In genomic region chr7:22821702-22822485, GRCh38 we compare ENCODE assay signal across 8 cellular contexts. TPM values are rescaled to one million over a fixed set of nuclear protein-coding genes. Genes with fewer than 3 reads are reported as not detected.
A peak's percentile ranks its signal among the peaks of the same experiment; 100 is the strongest.
DNase-seq lines count a peak whose midpoint lies in the region; ATAC-seq, FAIRE-seq and TF ChIP-seq lines count a peak whose summit lies in the region.

No MANE protein-coding gene starts in this region.

- CTCF ChIA-PET in GM12878 (lab: Yijun Ruan, JAX) = interaction anchor here (0.6 to 6.1 kb wide), 10 partner anchors 11 to 262 kb away, joined by 3 to 73 read pairs (median 4); no protein-coding TSS in a partner anchor

- no peak for TF ChIP-seq POLR2A in GM12878 (IDR thresholded peaks at IDR 0.05; ENCODE audit: low read depth, low read length)

- intact Hi-C loops in GM12878 (cut with micrococcal nuclease; ENCODE audit: unreplicated experiment) = loop anchor here (1.0 to 10.0 kb wide), 2 partner anchors 171 to 363 kb away; partner anchors contain the start of gene NUP42

- H3K9me3 ChIP-seq in Karpas-422 (ENCODE audit: low read length) (no peaks in the 10 kb centered on the region), GM12878 (replicated peaks; ENCODE audit: control insufficient read depth, insufficient read depth, low read length) (no peaks in the 10 kb centered on the region)

- peaks cover 13% of the 10 kb centered on the region for H3K27me3 Mint-ChIP-seq in stimulated activated naive CD8-positive, alpha-beta T cell treated with anti-CD3 and anti-CD28 coated beads, Interleukin-15, Interleukin-2, amounts not matched to agents 100 ng/mL and 50 ng/mL, for 24 hours

- no peaks in the 10 kb centered on the region for H3K9me2 ChIP-seq in Karpas-422 (replicated peaks; ENCODE audit: insufficient read depth, low read length)

- no peak for TF ChIP-seq CTCF in GM12878 (IDR thresholded peaks at IDR 0.05 in 2 of 3, conservative IDR thresholded peaks at IDR 0.05 in 1 of 3; ENCODE audit: control insufficient read depth in 2 of 3, extremely low read depth in 1 of 3, insufficient read depth in 1 of 3, low read depth in 3 of 3, low read length in 3 of 3)

- H3K27ac ChIP-seq in Karpas-422 (ENCODE audit: low read length) (peak overlapping the region; percentile 24; the same call in 1 of the 2 replicates), GM12878 (ENCODE audit: control insufficient read depth, insufficient read depth) (peak overlapping the region; percentile 77)

- H3K9ac ChIP-seq in Karpas-422 (ENCODE audit: low read length) = peak overlapping the region; percentile 87
- peak overlapping the region; percentile 95 for H3K9ac ChIP-seq in GM12878 (ENCODE audit: control insufficient read depth, insufficient read depth, low read length)

- peaks cover 11% of the 10 kb centered on the region; the same call in 1 of the 2 replicates for H3K36me3 ChIP-seq in Karpas-422 (ENCODE audit: insufficient read depth, low read length)
- peaks cover 0 to 2% of the 10 kb centered on the region in 2 experiments; a peak in 1 of 4 replicates for H3K36me3 ChIP-seq in GM12878 (ENCODE audit: control insufficient read depth in 2 of 2, insufficient read depth in 2 of 2, low read length in 1 of 2)

- H3K79me2 ChIP-seq in Karpas-422 (ENCODE audit: low read length) (peaks cover 48% of the 10 kb centered on the region), GM12878 (ENCODE audit: control insufficient read depth, insufficient read depth, low read length) (peaks cover 29% of the 10 kb centered on the region)

- 30% methylated on average over 18 of the region's 18 CpGs for WGBS in GM12878 (ENCODE audit: insufficient coverage, insufficient replicate concordance, low lambda C conversion rate, missing lambda C conversion rate)

- RAD21 ChIA-PET in GM12878 (lab: Charles Lee; ENCODE audit: unreplicated experiment) = interaction anchor here (0.9 to 6.1 kb wide), 8 partner anchors 10 to 233 kb away, joined by 3 to 50 read pairs (median 4); no protein-coding TSS in a partner anchor

- TF ChIP-seq EP300 in GM12878 (IDR thresholded peaks at IDR 0.05; ENCODE audit: borderline replicate concordance in 1 of 2, control insufficient read depth in 1 of 2, low read depth in 2 of 2, low read length in 2 of 2) = no peak

- H3K4me3 ChIP-seq in GM08714 (ENCODE audit: low read length) (peak overlapping the region; percentile 89), Karpas-422 (ENCODE audit: low read length) (peak overlapping the region; percentile 84), GM12878 (peak overlapping the region; percentile 84)

- POLR2A ChIA-PET in GM12878 (lab: Charles Lee) = interaction anchor here (0.6 to 1.0 kb wide), 3 partner anchors 34 to 361 kb away, joined by 3 to 5 read pairs (median 3); no protein-coding TSS in a partner anchor

- SMC1A ChIA-PET in GM12878 (lab: Charles Lee; ENCODE audit: uncharacterized antibody, unreplicated experiment) = interaction anchor here (0.6 to 6.9 kb wide), 6 partner anchors 11 to 808 kb away, joined by 3 to 63 read pairs (median 4); no protein-coding TSS in a partner anchor

- TSS peak; percentile 88 for BruUV-seq in GM12878 (replicated peaks; lab: Mats Ljungman, UMichigan)

- in situ Hi-C loops in GM12878 (cut with MboI) = no loop called here

- H3K9me3 Mint-ChIP-seq in stimulated activated naive CD8-positive, alpha-beta T cell treated with anti-CD3 and anti-CD28 coated beads, Interleukin-15, Interleukin-2, amounts not matched to agents 100 ng/mL and 50 ng/mL, for 24 hours = no peaks in the 10 kb centered on the region

- peak overlapping the region; percentile 99 for H3K27ac Mint-ChIP-seq in stimulated activated naive CD8-positive, alpha-beta T cell treated with anti-CD3 and anti-CD28 coated beads, Interleukin-15, Interleukin-2, amounts not matched to agents 100 ng/mL and 50 ng/mL, for 24 hours

- peak; percentile 49 for DNase-seq in Karpas-422
- no peak for DNase-seq in GM12878 (ENCODE audit: low read depth, low spot score)
- peak; percentile 24 for DNase-seq in kidney tubule cell (ENCODE audit: low spot score)
- DNase-seq in KG1 (lab: John Stamatoyannopoulos, UW) = no peak
- no peak for DNase-seq in stimulated activated CD4-positive, alpha-beta T cell treated with anti-CD3 and anti-CD28 coated beads, Interleukin-4, amount 100 ng/mL, for 24 hours

- H3K4me3 Mint-ChIP-seq in stimulated activated naive CD8-positive, alpha-beta T cell treated with anti-CD3 and anti-CD28 coated beads, Interleukin-15, Interleukin-2, amounts not matched to agents 100 ng/mL and 50 ng/mL, for 24 hours = peak overlapping the region; percentile 99

- peaks cover 26% of the 10 kb centered on the region for H3K36me3 Mint-ChIP-seq in stimulated activated naive CD8-positive, alpha-beta T cell treated with anti-CD3 and anti-CD28 coated beads, Interleukin-15, Interleukin-2, amounts not matched to agents 100 ng/mL and 50 ng/mL, for 24 hours (ENCODE audit: low read depth)

- no peak for TF ChIP-seq RAD21 in GM12878 (IDR thresholded peaks at IDR 0.05; ENCODE audit: insufficient read depth, low read depth, low read length)

- H3K4me1 ChIP-seq in Karpas-422 (ENCODE audit: low read length) (peaks cover 24% of the 10 kb centered on the region), GM12878 (ENCODE audit: control insufficient read depth, insufficient read depth, low read length) (peaks cover 4% of the 10 kb centered on the region)

- no peaks in the 10 kb centered on the region for H3K27me3 ChIP-seq in Karpas-422 (ENCODE audit: low read length)
- H3K27me3 ChIP-seq in GM12878 (replicated peaks in 1 of 2; ENCODE audit: control insufficient read depth in 2 of 2, insufficient read depth in 2 of 2, low read length in 1 of 2) = no peaks in the 10 kb centered on the region

- H3K4me2 ChIP-seq in Karpas-422 (ENCODE audit: low read depth, low read length, poor library complexity, severe bottlenecking) (peak overlapping the region; percentile 76), GM12878 (ENCODE audit: control insufficient read depth, insufficient read depth) (peak overlapping the region; percentile 91)

- H3K4me1 Mint-ChIP-seq in stimulated activated naive CD8-positive, alpha-beta T cell treated with anti-CD3 and anti-CD28 coated beads, Interleukin-15, Interleukin-2, amounts not matched to agents 100 ng/mL and 50 ng/mL, for 24 hours (ENCODE audit: low read depth) = peaks cover 47% of the 10 kb centered on the region

- peak; percentile 54 for ATAC-seq in GM12878
- no peak for ATAC-seq in GM19452 (IDR thresholded peaks at IDR 0.05; ENCODE audit: unreplicated experiment)

- H2AFZ ChIP-seq in Karpas-422 (ENCODE audit: low read length) (peak overlapping the region; percentile 40; the same call in 1 of the 2 replicates), GM12878 (ENCODE audit: control insufficient read depth, low read depth, low read length) (peak overlapping the region; percentile 98)

- FAIRE-seq in GM12878 (lab: Jason Lieb, UNC) = no peak

- H4K20me1 ChIP-seq in Karpas-422 (ENCODE audit: insufficient read depth, low read depth, low read length) (no peaks in the 10 kb centered on the region), GM12878 (ENCODE audit: control insufficient read depth, insufficient read depth) (no peaks in the 10 kb centered on the region)

TF ChIP-seq in GM12878, 131 proteins besides CTCF, POLR2A, EP300 and RAD21:
- no peak for TF ChIP-seq EED (IDR thresholded peaks at IDR 0.05; ENCODE audit: low read depth)
- TF ChIP-seq STAT1 (conservative IDR thresholded peaks at IDR 0.05) = no peak
- peak; percentile 13; the same call in 1 of the 2 replicates for TF ChIP-seq SMARCA5 (IDR thresholded peaks at IDR 0.05)
TF ChIP-seq in GM12878: peak in this region for 1.

RNA-seq across cellular contexts. Expression of gene TOMM7, which starts 0.8 kb away (rescaled TPM):
- 169 and 170 TPM in 2 replicates for total RNA-seq in Karpas-422 (2014; rRNA removed; shearing (Covaris generic); ENCODE audit: low replicate concordance)
- total RNA-seq in GM12878 (2013; cell fraction: nucleolus; rRNA removed) = 25.0 and 27.4 TPM in 2 replicates
- total RNA-seq in GM12878 (2014; rRNA removed) (173 and 183 TPM in 2 replicates), GM12878 (2014; rRNA removed; fragmentation: Illumina TruSeq; extraction: Trizol) (182 and 183 TPM in 2 replicates), GM12878 (2021) (234 and 256 TPM in 2 replicates)
- polyA plus RNA-seq in GM12878 (2011; ENCODE audit: low read depth) = 230 TPM
- polyA plus RNA-seq in GM12878 (2011; rRNA removed) (946 and 1,497 TPM in 2 replicates), GM12878 (2014; fragmentation: Illumina TruSeq; extraction: Trizol) (107 and 151 TPM in 2 replicates), GM12878 (2014; fragmentation: Nextera tagmentation; extraction: Ambion mirVana) (100 to 1,000 TPM; 368 to 461 TPM), GM12878 (2014; rRNA removed) (237 and 277 TPM in 2 replicates), GM12878 (2016; fragmentation: Nextera tagmentation; extraction: Ambion mirVana) (100 to 1,000 TPM; 460 to 475 TPM)
- 205 and 237 TPM in 2 replicates for polyA plus RNA-seq in GM12878 (2011; cell fraction: cytosol; rRNA removed)
- polyA plus RNA-seq in GM12878 (2011; cell fraction: nucleus; rRNA removed) = 100 and 101 TPM in 2 replicates
- 306 and 736 TPM in 2 replicates for polyA plus RNA-seq in GM12878 (2012)
- polyA minus RNA-seq in GM12878 (2011; rRNA and poly(A)+ RNA removed) = 52.5 and 58.4 TPM in 2 replicates
- 18.3 and 28.3 TPM in 2 replicates for polyA minus RNA-seq in GM12878 (2011; cell fraction: cytosol; rRNA and poly(A)+ RNA removed)
- 11.6 and 14.9 TPM in 2 replicates for polyA minus RNA-seq in GM12878 (2011; cell fraction: nucleus; rRNA and poly(A)+ RNA removed)

Comparison
In these comparisons a context has a peak if more than half of its experiments do, and no peak if none do; other contexts are left out.
1. DNase-seq: peak in Karpas-422 (single experiment) and kidney tubule cell (single experiment); none in GM12878 (single experiment), KG1 (single experiment) and stimulated activated CD4-positive, alpha-beta T cell treated with anti-CD3 and anti-CD28 coated beads, Interleukin-4, amount 100 ng/mL, for 24 hours (single experiment).
2. Peak in every context shown above with its lines, with median percentiles within 50 percentile points of each other: H3K4me3 ChIP-seq.